Comparison of ENCODE assay signal across 9 cellular contexts in genomic region chr1:114152211-114153050, GRCh38. TPM values are rescaled to one million over a fixed set of nuclear protein-coding genes. Genes with fewer than 3 reads are reported as not detected.
DNase-seq lines count a peak whose midpoint lies in the region; ATAC-seq and TF ChIP-seq lines count a peak whose summit lies in the region.
"Had no signal": no experiment of that assay in that cellular context is flagged by ENCODE, and none has a peak within 500 bp of the region (broad histone marks: within the 10 kb centered on the region; RNA-seq: fewer than 3 reads in every experiment).

No MANE protein-coding gene starts in this region.

- DNase-seq in EH (ENCODE audit: low read depth): peak; percentile 43
- peak; percentile 1 for DNase-seq in NCI-H460 (ENCODE audit: extremely low read depth, low read depth)
- DNase-seq in lung (ENCODE audit: low spot score): peak; percentile 40
- DNase-seq in upper lobe of right lung: peak; percentile 78
- no peak for DNase-seq in SKM-1 (lab: John Stamatoyannopoulos, UW; ENCODE audit: unreplicated experiment)
- no peak for DNase-seq in DMS153 treated with DMSO at 0.1 percent for 48 hours (lab: John Stamatoyannopoulos, UW; ENCODE audit: unreplicated experiment)

- H3K9ac ChIP-seq in duodenal mucosa (ENCODE audit: low read depth in 1 of 2, low read length in 2 of 2): no peak overlapping the region

- ATAC-seq in lung (ENCODE audit: insufficient read depth, low FRiP score) (peak; percentile 22), upper lobe of right lung (peak; percentile 81), HG02759 (IDR thresholded peaks at IDR 0.05; ENCODE audit: unreplicated experiment) (no peak)

- peak overlapping the region; percentile 40 to 48 for H3K4me3 ChIP-seq in duodenal mucosa (ENCODE audit: low read depth in 1 of 2, low read length in 2 of 2)
- no peak overlapping the region for H3K4me3 ChIP-seq in lung
- H3K4me3 ChIP-seq in upper lobe of right lung: peak overlapping the region; percentile 35

- WGBS in lung, 2 donors: 5% methylated on average over 61 to 81 of the region's 81 CpGs

- TF ChIP-seq CTCF in lung (IDR thresholded peaks at IDR 0.05; ENCODE audit: control extremely low read depth, extremely low read depth) (no peak), upper lobe of right lung (IDR thresholded peaks at IDR 0.05) (no peak)

- no peak overlapping the region for H3K27ac ChIP-seq in duodenal mucosa (ENCODE audit: low read depth, low read length)
- no peak overlapping the region for H3K27ac ChIP-seq in lung (ENCODE audit: low read depth in 1 of 2, low read length in 1 of 2)
- H3K27ac ChIP-seq in upper lobe of right lung: no peak overlapping the region
- H3K27ac ChIP-seq: epithelial cell of prostate had no signal

- H3K36me3 ChIP-seq in duodenal mucosa (ENCODE audit: control insufficient read depth in 1 of 2, insufficient read depth in 2 of 2, low read length in 2 of 2) (no peaks in the 10 kb centered on the region), lung (ENCODE audit: control insufficient read depth in 2 of 2, insufficient read depth in 2 of 2, low read length in 2 of 2) (no peaks in the 10 kb centered on the region), upper lobe of right lung (no peaks in the 10 kb centered on the region)

- H3K9me3 ChIP-seq in duodenal mucosa (ENCODE audit: control insufficient read depth in 1 of 2, low read length in 2 of 2) (no peaks in the 10 kb centered on the region), lung (ENCODE audit: control insufficient read depth in 2 of 2, insufficient read depth in 1 of 2, low read length in 1 of 2) (no peaks in the 10 kb centered on the region), upper lobe of right lung (no peaks in the 10 kb centered on the region)

- peaks cover 66 to 70% of the 10 kb centered on the region in 2 donors for H3K27me3 ChIP-seq in duodenal mucosa (ENCODE audit: control insufficient read depth in 1 of 2, insufficient read depth in 2 of 2, low read length in 2 of 2)
- peaks cover 19% of the 10 kb centered on the region for H3K27me3 ChIP-seq in lung (ENCODE audit: control insufficient read depth, insufficient read depth)
- peaks cover 87% of the 10 kb centered on the region for H3K27me3 ChIP-seq in upper lobe of right lung

- no peaks in the 10 kb centered on the region for H3K4me1 ChIP-seq in duodenal mucosa (ENCODE audit: control insufficient read depth in 1 of 2, insufficient read depth in 2 of 2, low read length in 2 of 2)
- peaks cover 0 to 14% of the 10 kb centered on the region in 2 donors for H3K4me1 ChIP-seq in lung (ENCODE audit: control insufficient read depth in 2 of 2, insufficient read depth in 2 of 2, low read length in 2 of 2)
- peaks cover 30% of the 10 kb centered on the region for H3K4me1 ChIP-seq in upper lobe of right lung

- intact Hi-C loops in upper lobe of right lung (cut with DNase I): no loop called here

RNA-seq across cellular contexts. Expression of gene SYT6, which starts 1.2 kb away (rescaled TPM):
- not detected in 2 replicates for total RNA-seq in NCI-H460 (2014; rRNA removed; shearing (Covaris generic))
- polyA plus RNA-seq in NCI-H460 (2014; cell fraction: nucleus; rRNA removed): 0.03 TPM in 1 of 2 replicates, not detected in the other
- 1 to 10 TPM in 1 of 2 donors, not detected in 1; 4.2 TPM for total RNA-seq in lung
- under 1 TPM in 1 of 2 donors, not detected in 1; 0.01 TPM for polyA plus RNA-seq in lung
- total RNA-seq in upper lobe of right lung: not detected

Comparison
In these comparisons a context has a peak if more than half of its experiments do, and no peak if none do; other contexts are left out.
1. DNase-seq: peak in EH (single experiment), NCI-H460 (single experiment), lung (single experiment) and upper lobe of right lung (single experiment); none in SKM-1 (single experiment) and DMS153 treated with DMSO at 0.1 percent for 48 hours (single experiment).